30 cellular contexts compared by ENCODE assay signal in genomic region chr6:20778917-20779316, GRCh38.
"Had no signal": no experiment of that assay in that cellular context is flagged by ENCODE, and none has a peak within 500 bp of the region (broad histone marks: within the 10 kb centered on the region; RNA-seq: fewer than 3 reads in every experiment).

No MANE protein-coding gene starts in this region.

- H3K4me3 ChIP-seq: SJSA1 had no signal

- H3K9ac ChIP-seq: SK-N-SH had no signal

- H3K9me3 ChIP-seq: SJSA1, SK-N-SH had no signal

- H3K27ac ChIP-seq: brain microvascular endothelial cell, SJSA1 had no signal

- H3K4me3 Mint-ChIP-seq: activated CD4-positive, alpha-beta memory T cell treated with anti-CD3 and anti-CD28 coated beads for 36 hours; activated naive CD8-positive, alpha-beta T cell; activated naive CD8-positive, alpha-beta T cell treated with anti-CD3 and anti-CD28 coated beads, Interleukin-2, amount 50 U/mL, for 24 hours; activated T-cell treated with anti-CD3 and anti-CD28 coated beads, Interleukin-2, amount 50 U/mL, for 72 hours; IgD-negative memory B cell; T-helper 1 cell treated with Interleukin-12 subunit alpha and Interleukin-12 subunit beta and Interleukin-4 antibody, amounts not matched to agents 30 μg/mL and 1 μg/mL, for 36 hours; T-helper 2 cell treated with Interferon-gamma antibody and Interleukin-4, amounts not matched to agents 5 μg/mL and 100 μg/mL, for 36 hours had no signal

- H3K27ac Mint-ChIP-seq: activated CD4-positive, alpha-beta memory T cell treated with anti-CD3 and anti-CD28 coated beads for 36 hours; activated naive CD8-positive, alpha-beta T cell; activated naive CD8-positive, alpha-beta T cell treated with anti-CD3 and anti-CD28 coated beads, Interleukin-2, amount 50 U/mL, for 24 hours; activated T-cell treated with anti-CD3 and anti-CD28 coated beads, Interleukin-2, amount 50 U/mL, for 72 hours; activated T-helper 2 cell treated with anti-CD3 and anti-CD28 coated beads, Interferon-gamma antibody, Interleukin-2, Interleukin-4, amounts not matched to agents 10 μg/mL and 5 μg/mL and 100 μg/mL, durations not matched to agents 14 hours and 24 hours and 36 hours; T-helper 1 cell treated with Interleukin-12 subunit alpha and Interleukin-12 subunit beta and Interleukin-4 antibody, amounts not matched to agents 30 μg/mL and 1 μg/mL, for 36 hours; T-helper 2 cell treated with Interferon-gamma antibody and Interleukin-4, amounts not matched to agents 5 μg/mL and 100 μg/mL, for 36 hours had no signal

- H3K9me2 ChIP-seq: SK-N-SH had no signal

- H3K27me3 ChIP-seq: brain microvascular endothelial cell, SJSA1 had no signal

- H3K9me3 Mint-ChIP-seq: activated CD4-positive, alpha-beta memory T cell treated with anti-CD3 and anti-CD28 coated beads for 36 hours; activated naive CD8-positive, alpha-beta T cell treated with anti-CD3 and anti-CD28 coated beads, Interleukin-2, amount 50 U/mL, for 24 hours; activated T-cell treated with anti-CD3 and anti-CD28 coated beads, Interleukin-2, amount 50 U/mL, for 72 hours; activated T-helper 2 cell treated with anti-CD3 and anti-CD28 coated beads, Interferon-gamma antibody, Interleukin-2, Interleukin-4, amounts not matched to agents 10 μg/mL and 5 μg/mL and 100 μg/mL, durations not matched to agents 14 hours and 24 hours and 36 hours; IgD-negative memory B cell; T-helper 1 cell treated with Interleukin-12 subunit alpha and Interleukin-12 subunit beta and Interleukin-4 antibody, amounts not matched to agents 30 μg/mL and 1 μg/mL, for 36 hours; T-helper 2 cell treated with Interferon-gamma antibody and Interleukin-4, amounts not matched to agents 5 μg/mL and 100 μg/mL, for 36 hours had no signal

- H3K4me1 Mint-ChIP-seq: activated naive CD8-positive, alpha-beta T cell treated with anti-CD3 and anti-CD28 coated beads, Interleukin-2, amount 50 U/mL, for 24 hours had no signal

- H3K27me3 Mint-ChIP-seq: activated CD4-positive, alpha-beta memory T cell treated with anti-CD3 and anti-CD28 coated beads for 36 hours; activated naive CD8-positive, alpha-beta T cell; activated naive CD8-positive, alpha-beta T cell treated with anti-CD3 and anti-CD28 coated beads, Interleukin-2, amount 50 U/mL, for 24 hours; IgD-negative memory B cell had no signal

- ATAC-seq: activated naive CD8-positive, alpha-beta T cell treated with anti-CD3 and anti-CD28 coated beads, Interleukin-2, amount 50 U/mL, for 24 hours; Panc1 had no signal

- DNase-seq: activated CD4-positive, alpha-beta memory T cell treated with anti-CD3 and anti-CD28 coated beads for 36 hours; activated CD4-positive, alpha-beta T cell treated with anti-CD3 and anti-CD28 coated beads for 4 hours; activated CD4-positive, alpha-beta T cell treated with anti-CD3 and anti-CD28 coated beads, Interleukin-2, amount 50 U/mL, for 1 hour; activated CD4-positive, CD25-positive, alpha-beta regulatory T cell treated with anti-CD3 and anti-CD28 coated beads, Interleukin-2, amount 50 U/mL, for 72 hours; activated gamma-delta T cell; activated naive CD4-positive, alpha-beta T cell treated with Interleukin-2 at 50 U/mL for 16 hours; activated naive CD8-positive, alpha-beta T cell treated with anti-CD3 and anti-CD28 coated beads, Interleukin-2, amount 50 U/mL, for 24 hours; activated T-cell treated with anti-CD3 and anti-CD28 coated beads, Interleukin-2, amount 50 U/mL, for 1 hour; activated T-cell treated with anti-CD3 and anti-CD28 coated beads, Interleukin-2, amount 50 U/mL, for 72 hours; amniotic stem cell; aorta; brain microvascular endothelial cell; central memory CD4-positive, alpha-beta T cell; Kasumi-1; KBM-7; MM.1S; MV-4-11; NCI-H1092; NCI-H1436 treated with DMSO at 0.1 percent for 48 hours; NCI-H2107; NCI-H2171; SHP77 treated with DMSO at 0.1 percent for 48 hours; SK-N-SH had no signal

- H3K36me3 ChIP-seq: brain microvascular endothelial cell had no signal

- H3K4me1 ChIP-seq: SJSA1 had no signal

- H3K4me2 ChIP-seq: SK-N-SH had no signal
